In the genomic region with DNA sequence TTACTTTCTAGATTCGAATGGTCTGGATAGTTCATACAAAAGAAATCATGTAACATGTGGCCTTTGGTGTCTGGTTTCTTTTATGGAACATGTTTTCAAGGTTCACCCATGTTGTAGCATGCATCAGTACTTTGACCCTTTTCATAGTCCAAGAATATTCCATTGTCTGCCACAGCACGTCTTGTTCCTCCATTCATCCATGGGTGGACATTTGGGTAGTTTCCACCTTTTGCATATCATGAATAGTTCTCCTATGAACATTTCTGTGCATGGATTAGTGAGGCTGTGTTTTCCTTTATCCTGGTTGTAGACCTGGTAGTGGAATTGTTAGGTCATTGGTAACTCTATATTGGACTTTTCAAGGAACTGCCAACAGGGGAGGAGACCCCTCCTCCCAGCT, we compare ENCODE assay signal across 23 cellular contexts. TPM values are rescaled to one million over a fixed set of nuclear protein-coding genes. Genes with fewer than 3 reads are reported as not detected.
A peak's percentile ranks its signal among the peaks of the same experiment; 100 is the strongest.
DNase-seq lines count a peak whose midpoint lies in the region; ATAC-seq, FAIRE-seq and TF ChIP-seq lines count a peak whose summit lies in the region.
"Had no signal": no experiment of that assay in that cellular context is flagged by ENCODE, and none has a peak within 500 bp of the region (broad histone marks: within the 10 kb centered on the region; RNA-seq: fewer than 3 reads in every experiment).

No MANE protein-coding gene starts in this region.

- H3K4me3 Mint-ChIP-seq in HFFc6: peak overlapping the region; percentile 20; the same call in 1 of the 2 replicates
- H3K4me3 Mint-ChIP-seq in astrocyte (ENCODE audit: unreplicated experiment): no peak overlapping the region
- no peak overlapping the region for H3K4me3 Mint-ChIP-seq in stimulated activated effector memory CD8-positive, alpha-beta T cell treated with anti-CD3 and anti-CD28 coated beads, Interleukin-12 subunit alpha, Interleukin-12 subunit beta, amount 100 ng/mL, for 72 hours
- H3K4me3 Mint-ChIP-seq: CD8-positive, alpha-beta T cell had no signal

- H3K36me3 ChIP-seq in astrocyte (ENCODE audit: insufficient read depth, low read length) (no peaks in the 10 kb centered on the region), mammary epithelial cell (ENCODE audit: insufficient read depth, low read length) (no peaks in the 10 kb centered on the region)
- H3K36me3 ChIP-seq: Peyer's patch had no signal

- H2AFZ ChIP-seq in astrocyte (ENCODE audit: low read depth, low read length) (no peak overlapping the region), mammary epithelial cell (ENCODE audit: low read depth, low read length) (no peak overlapping the region)

- dilution Hi-C loops in mammary epithelial cell (cut with HindIII; ENCODE audit: low sequenced_read_pairs): no loop called here

- WGBS in mammary epithelial cell (ENCODE audit: low coverage, missing lambda C conversion rate): 66% methylated on average over 2 of the region's 2 CpGs

- H3K27ac ChIP-seq in astrocyte (ENCODE audit: low read depth, low read length) (peak overlapping the region; percentile 12), mammary epithelial cell (ENCODE audit: insufficient read depth, low read depth, low read length) (no peak overlapping the region)
- H3K27ac ChIP-seq: Peyer's patch had no signal

- H3K9me3 Mint-ChIP-seq in HFFc6 (no peaks in the 10 kb centered on the region), astrocyte (ENCODE audit: unreplicated experiment) (no peaks in the 10 kb centered on the region)
- no peaks in the 10 kb centered on the region for H3K9me3 Mint-ChIP-seq in stimulated activated effector memory CD8-positive, alpha-beta T cell treated with anti-CD3 and anti-CD28 coated beads, Interleukin-12 subunit alpha, Interleukin-12 subunit beta, amount 100 ng/mL, for 72 hours
- H3K9me3 Mint-ChIP-seq: CD8-positive, alpha-beta T cell had no signal

- H3K27me3 ChIP-seq in astrocyte (ENCODE audit: insufficient read depth, low read length) (peaks cover 4% of the 10 kb centered on the region), mammary epithelial cell (ENCODE audit: insufficient read depth, low read length) (peaks cover 13% of the 10 kb centered on the region)
- H3K27me3 ChIP-seq: Peyer's patch had no signal

- H3K4me1 Mint-ChIP-seq in HFFc6 (ENCODE audit: low read depth) (peaks cover 61% of the 10 kb centered on the region), astrocyte (ENCODE audit: low read depth, unreplicated experiment) (peaks cover 44% of the 10 kb centered on the region)
- no peaks in the 10 kb centered on the region for H3K4me1 Mint-ChIP-seq in stimulated activated effector memory CD8-positive, alpha-beta T cell treated with anti-CD3 and anti-CD28 coated beads, Interleukin-12 subunit alpha, Interleukin-12 subunit beta, amount 100 ng/mL, for 72 hours

- H3K4me3 ChIP-seq in AG10803 (ENCODE audit: low read length) (no peak overlapping the region), astrocyte (ENCODE audit: insufficient read depth, low read depth, low read length) (no peak overlapping the region), mammary epithelial cell (replicated peaks in 1 of 3; ENCODE audit: insufficient read depth in 1 of 3, low read depth in 2 of 3, low read length in 3 of 3) (no peak overlapping the region)
- H3K4me3 ChIP-seq: Peyer's patch had no signal

- H3K9me3 ChIP-seq in astrocyte (ENCODE audit: insufficient read depth, low read depth, low read length) (no peaks in the 10 kb centered on the region), mammary epithelial cell (replicated peaks; ENCODE audit: insufficient read depth, low read length) (no peaks in the 10 kb centered on the region)
- H3K9me3 ChIP-seq: Peyer's patch had no signal

- no peak for TF ChIP-seq CTCF in AG10803 (conservative IDR thresholded peaks at IDR 0.05; ENCODE audit: low read length)
- no peak for TF ChIP-seq CTCF in HFFc6 (IDR thresholded peaks at IDR 0.05)
- no peak for TF ChIP-seq CTCF in astrocyte (IDR thresholded peaks at IDR 0.05; ENCODE audit: insufficient read depth, low read depth, low read length)
- TF ChIP-seq CTCF in mammary epithelial cell (conservative IDR thresholded peaks at IDR 0.05 in 1 of 2, IDR thresholded peaks at IDR 0.05 in 1 of 2; ENCODE audit: extremely low read depth in 1 of 2, insufficient read depth in 1 of 2, low read depth in 1 of 2, low read length in 2 of 2): no peak

- CTCF ChIA-PET in mammary epithelial cell (lab: Charles Lee; ENCODE audit: low non-redundant PET): interaction anchor here (0.6 kb wide), 1 partner anchor 255 kb away, joined by 4 read pairs; no protein-coding TSS in a partner anchor

- no TSS peak for BruUV-seq in mammary epithelial cell (replicated peaks; lab: Mats Ljungman, UMichigan)

- DNase-seq in AG10803 (ENCODE audit: low read depth) (peak; percentile 8), HFFc6 (no peak), astrocyte (ENCODE audit: low read depth) (peak; percentile 51), iris pigment epithelial cell (ENCODE audit: low read depth) (peak; percentile 19), mammary epithelial cell (no peak)
- no peak for DNase-seq in stimulated activated CD4-positive, alpha-beta T cell treated with anti-CD3 and anti-CD28 coated beads, Interleukin-15, amount 100 ng/mL, for 24 hours
- no peak for DNase-seq in stimulated activated effector memory CD8-positive, alpha-beta T cell treated with anti-CD3 and anti-CD28 coated beads, Interleukin-12 subunit alpha, Interleukin-12 subunit beta, amount 100 ng/mL, for 72 hours (ENCODE audit: low spot score in 2 of 2)
- DNase-seq: 8988T; AML-193; C1 segment of cervical spinal cord; CD8-positive, alpha-beta T cell; DND-41; NCI-H1105; NCI-H146; NCI-H2029; NCI-H2227 treated with DMSO at 0.1 percent for 48 hours; NCI-H510A treated with DMSO at 0.1 percent for 48 hours; NCI-H748 treated with DMSO at 0.1 percent for 48 hours; Peyer's patch had no signal

- H3K4me2 ChIP-seq in astrocyte (ENCODE audit: low read length) (peak overlapping the region; percentile 31), mammary epithelial cell (ENCODE audit: insufficient read depth, low read depth, low read length) (no peak overlapping the region)

- no peak for ATAC-seq in stimulated activated effector memory CD8-positive, alpha-beta T cell treated with anti-CD3 and anti-CD28 coated beads, Interleukin-12 subunit alpha, Interleukin-12 subunit beta, amount 100 ng/mL, for 72 hours
- ATAC-seq in HG02884 (IDR thresholded peaks at IDR 0.05; ENCODE audit: unreplicated experiment): no peak
- ATAC-seq: CD8-positive, alpha-beta T cell had no signal

- FAIRE-seq in astrocyte (lab: Jason Lieb, UNC): peak; percentile 43
- FAIRE-seq: GM12892 had no signal

- in situ Hi-C loops in mammary epithelial cell (cut with MboI; ENCODE audit: low sequenced_read_pairs in 2 of 2): no loop called here

- no peaks in the 10 kb centered on the region for H4K20me1 ChIP-seq in astrocyte (ENCODE audit: insufficient read depth, low read length)
- peaks cover 2% of the 10 kb centered on the region for H4K20me1 ChIP-seq in mammary epithelial cell (ENCODE audit: insufficient read depth, low read length)

- peaks cover 15% of the 10 kb centered on the region; the same call in 1 of the 2 replicates for H3K36me3 Mint-ChIP-seq in HFFc6 (ENCODE audit: low read depth)
- no peaks in the 10 kb centered on the region for H3K36me3 Mint-ChIP-seq in astrocyte (ENCODE audit: low read depth, unreplicated experiment)
- H3K36me3 Mint-ChIP-seq in stimulated activated effector memory CD8-positive, alpha-beta T cell treated with anti-CD3 and anti-CD28 coated beads, Interleukin-12 subunit alpha, Interleukin-12 subunit beta, amount 100 ng/mL, for 72 hours: no peaks in the 10 kb centered on the region
- H3K36me3 Mint-ChIP-seq: CD8-positive, alpha-beta T cell had no signal

- H3K79me2 ChIP-seq in astrocyte (ENCODE audit: insufficient read depth, low read length): no peaks in the 10 kb centered on the region
- no peaks in the 10 kb centered on the region for H3K79me2 ChIP-seq in mammary epithelial cell (ENCODE audit: insufficient read depth, low read length)

- H3K9ac ChIP-seq in astrocyte (ENCODE audit: low read length) (no peak overlapping the region), mammary epithelial cell (ENCODE audit: insufficient read depth, low read length) (no peak overlapping the region)

- intact Hi-C loops in mammary epithelial cell (cut with micrococcal nuclease): no loop called here

- H3K27ac Mint-ChIP-seq in HFFc6: peak overlapping the region; percentile 52; the same call in 1 of the 2 replicates
- H3K27ac Mint-ChIP-seq in astrocyte (ENCODE audit: unreplicated experiment): peak overlapping the region; percentile 89
- H3K27ac Mint-ChIP-seq in stimulated activated effector memory CD8-positive, alpha-beta T cell treated with anti-CD3 and anti-CD28 coated beads, Interleukin-12 subunit alpha, Interleukin-12 subunit beta, amount 100 ng/mL, for 72 hours: no peak overlapping the region
- H3K27ac Mint-ChIP-seq: CD8-positive, alpha-beta T cell had no signal

- H3K27me3 Mint-ChIP-seq in HFFc6 (ENCODE audit: insufficient read depth) (peaks cover 15% of the 10 kb centered on the region), astrocyte (ENCODE audit: low read depth, unreplicated experiment) (peaks cover 6% of the 10 kb centered on the region)

- H3K4me1 ChIP-seq in astrocyte (ENCODE audit: insufficient read depth, low read length): peaks cover 21% of the 10 kb centered on the region
- H3K4me1 ChIP-seq in mammary epithelial cell (ENCODE audit: insufficient read depth, low read length): peaks cover 12% of the 10 kb centered on the region
- H3K4me1 ChIP-seq: Peyer's patch had no signal

RNA-seq across cellular contexts. Expression of a gene that starts 31.7 kb away (rescaled TPM):
- total RNA-seq in HFFc6 (2021; fragmentation: NEBNext Ultra II Directional; extraction: Animal tissue kit (Norgen Biotek cat#: 25700)): not detected
- not detected in 2 replicates for total RNA-seq in astrocyte
- not detected for total RNA-seq in mammary epithelial cell
- polyA plus RNA-seq in mammary epithelial cell: not detected
- not detected for polyA minus RNA-seq in mammary epithelial cell
- total RNA-seq: CD8-positive, alpha-beta T cell; G401; Peyer's patch had no signal

RNA-seq across cellular contexts. Expression of a gene that starts 37.2 kb away (rescaled TPM):
- total RNA-seq in HFFc6 (2021; fragmentation: NEBNext Ultra II Directional; extraction: Animal tissue kit (Norgen Biotek cat#: 25700)): not detected
- total RNA-seq in astrocyte (not detected in 2 replicates), mammary epithelial cell (under 1 TPM in 1 of 2 donors, not detected in 1; 0.17 TPM)
- polyA plus RNA-seq in mammary epithelial cell: not detected
- not detected for polyA minus RNA-seq in mammary epithelial cell
- total RNA-seq: CD8-positive, alpha-beta T cell; G401; H4; Peyer's patch had no signal

Comparison
In these comparisons a context has a peak if more than half of its experiments do, and no peak if none do; other contexts are left out.
1. DNase-seq: peak in AG10803 (single experiment), astrocyte (single experiment) and iris pigment epithelial cell (single experiment); none in HFFc6 (single experiment), stimulated activated CD4-positive, alpha-beta T cell treated with anti-CD3 and anti-CD28 coated beads, Interleukin-15, amount 100 ng/mL, for 24 hours (single experiment), stimulated activated effector memory CD8-positive, alpha-beta T cell treated with anti-CD3 and anti-CD28 coated beads, Interleukin-12 subunit alpha, Interleukin-12 subunit beta, amount 100 ng/mL, for 72 hours (0 of 2) and mammary epithelial cell (single experiment).